Comparison of ENCODE assay signal across 12 cellular contexts in genomic region chr19:15180451-15181390, GRCh38. TPM values are rescaled to one million over a fixed set of nuclear protein-coding genes. Genes with fewer than 3 reads are reported as not detected.
DNase-seq lines count a peak whose midpoint lies in the region; ATAC-seq and TF ChIP-seq lines count a peak whose summit lies in the region.
"Had no signal": no experiment of that assay in that cellular context is flagged by ENCODE, and none has a peak within 500 bp of the region (broad histone marks: within the 10 kb centered on the region; RNA-seq: fewer than 3 reads in every experiment).

No MANE protein-coding gene starts in this region.

- ATAC-seq in WTC11 (peak; percentile 77), lower lobe of right lung (peak; percentile 75 to 86), GM21619 (IDR thresholded peaks at IDR 0.05; ENCODE audit: unreplicated experiment) (no peak)

- H3K4me3 ChIP-seq in lower lobe of right lung: peak overlapping the region; percentile 51

- H3K9me3 Mint-ChIP-seq in WTC11: no peaks in the 10 kb centered on the region
- H3K9me3 Mint-ChIP-seq: naive B cell had no signal

- peak overlapping the region; percentile 45 for H3K27ac Mint-ChIP-seq in WTC11
- H3K27ac Mint-ChIP-seq: naive B cell had no signal

- no peaks in the 10 kb centered on the region for H3K9me3 ChIP-seq in lower lobe of right lung

- H3K4me1 Mint-ChIP-seq in WTC11: peaks cover 13% of the 10 kb centered on the region

- peak overlapping the region; percentile 20; the same call in 1 of the 2 replicates for H3K4me3 Mint-ChIP-seq in WTC11

- TF ChIP-seq CTCF in WTC11 (IDR thresholded peaks at IDR 0.05) (no peak), lower lobe of right lung (IDR thresholded peaks at IDR 0.05) (no peak)

- peak; percentile 85 for DNase-seq in DMS79 (lab: John Stamatoyannopoulos, UW)
- peak; percentile 12 to 13 for DNase-seq in NCI-H1930 (lab: John Stamatoyannopoulos, UW)
- peak; percentile 81 for DNase-seq in WTC11 (ENCODE audit: low spot score)
- peak; percentile 76 for DNase-seq in lower lobe of right lung
- no peak for DNase-seq in activated CD8-positive, alpha-beta memory T cell treated with anti-CD3 and anti-CD28 coated beads, Interleukin-2, amount 50 U/mL, for 48 hours
- no peak for DNase-seq in activated naive CD4-positive, alpha-beta T cell treated with Interleukin-2 at 50 U/mL for 16 hours
- no peak for DNase-seq in H4 (ENCODE audit: low spot score)
- DNase-seq: activated T-cell treated with anti-CD3 and anti-CD28 coated beads, Interleukin-2, amount 50 U/mL, for 48 hours; GF-D8; naive B cell; SW 1271 had no signal

- intact Hi-C loops in lower lobe of right lung (cut with DNase I): no loop called here

- H3K27ac ChIP-seq in lower lobe of right lung: no peak overlapping the region

- H3K27me3 ChIP-seq in lower lobe of right lung (ENCODE audit: low read depth): peaks cover 6% of the 10 kb centered on the region

- peaks cover 49% of the 10 kb centered on the region for H3K36me3 Mint-ChIP-seq in WTC11
- H3K36me3 Mint-ChIP-seq: naive B cell had no signal

- POLR2A ChIA-PET in WTC11 (lab: Charles Lee): interaction anchor here (1.0 to 1.8 kb wide), 3 partner anchors 15 to 199 kb away, joined by 6 to 8 read pairs (median 6); partner anchors contain the start of genes AKAP8 and NOTCH3

- no peaks in the 10 kb centered on the region for H3K36me3 ChIP-seq in lower lobe of right lung

- no peaks in the 10 kb centered on the region for H3K27me3 Mint-ChIP-seq in WTC11 (ENCODE audit: low read depth)

- CTCF ChIA-PET in WTC11 (lab: Charles Lee): interaction anchor here (0.6 to 2.4 kb wide), 17 partner anchors 10 to 238 kb away, joined by 3 to 23 read pairs (median 5); partner anchors contain the start of genes AKAP8L and EPHX3

- peaks cover 5% of the 10 kb centered on the region for H3K4me1 ChIP-seq in lower lobe of right lung

TF ChIP-seq in WTC11, 78 proteins besides CTCF, POLR2A, EP300 and RAD21:
- TF ChIP-seq SP1 (CRISPR knock-in tag; conservative IDR thresholded peaks at IDR 0.05) (0 out of 2 replicates have a peak, but pooled peaks have one; percentile 21), USF1 (CRISPR knock-in tag; IDR thresholded peaks at IDR 0.05) (no peak)

RNA-seq across cellular contexts. Expression of gene NOTCH3, which starts 20.1 kb away (rescaled TPM):
- 133 to 153 TPM (median 144 TPM) in 3 replicates for total RNA-seq in WTC11 (2021)
- total RNA-seq in lower lobe of right lung: 52.7 TPM
- 1.1 and 1.5 TPM in 2 replicates for total RNA-seq in H4 (2014; rRNA removed; shearing (Covaris generic))

RNA-seq across cellular contexts. Expression of gene EPHX3, which starts 51.5 kb away (rescaled TPM):
- total RNA-seq in WTC11 (2021) (27.1 to 31.3 TPM (median 29.9 TPM) in 3 replicates), lower lobe of right lung (2.3 TPM)
- 0.43 TPM in 1 of 2 replicates, not detected in the other for total RNA-seq in H4 (2014; rRNA removed; shearing (Covaris generic))

Comparison
In these comparisons a context has a peak if more than half of its experiments do, and no peak if none do; other contexts are left out.
1. DNase-seq: peak in DMS79 (single experiment), NCI-H1930 (2 of 2), WTC11 (single experiment) and lower lobe of right lung (single experiment); none in activated CD8-positive, alpha-beta memory T cell treated with anti-CD3 and anti-CD28 coated beads, Interleukin-2, amount 50 U/mL, for 48 hours (single experiment), activated naive CD4-positive, alpha-beta T cell treated with Interleukin-2 at 50 U/mL for 16 hours (single experiment) and H4 (single experiment).
2. RNA of gene NOTCH3, which starts 20.1 kb away (total RNA-seq): 133 to 153 TPM in WTC11 and 52.7 TPM in lower lobe of right lung (single experiment); 1.1 to 1.5 TPM in H4; every median in the first group is over 10 times any median in the second.